In genomic region chr14:91075553-91075952, GRCh38 we compare ENCODE assay signal across 22 cellular contexts.
"Had no signal": no experiment of that assay in that cellular context is flagged by ENCODE, and none has a peak within 500 bp of the region (broad histone marks: within the 10 kb centered on the region; RNA-seq: fewer than 3 reads in every experiment).

No MANE protein-coding gene starts in this region.

- H3K36me3 ChIP-seq: adrenal gland, WERI-Rb-1 had no signal

- H3K27me3 ChIP-seq: adrenal gland, body of pancreas had no signal

- H3K27ac ChIP-seq: adrenal gland, body of pancreas, WERI-Rb-1 had no signal

- H3K27ac Mint-ChIP-seq: activated B cell treated with CpG ODN at 0.5 μM for 24 hours; activated CD4-positive, alpha-beta memory T cell treated with anti-CD3 and anti-CD28 coated beads for 36 hours; activated naive CD4-positive, alpha-beta T cell treated with anti-CD3 and anti-CD28 coated beads, Interleukin-2, amount 10 ng/mL, durations not matched to agents 7 days and 5 days; activated naive CD4-positive, alpha-beta T cell treated with anti-CD3 and anti-CD28 coated beads, Interleukin-2, amount 50 U/mL, for 72 hours; activated T-cell treated with anti-CD3 and anti-CD28 coated beads, Interleukin-2, amount 50 U/mL, for 72 hours had no signal

- ATAC-seq: activated CD4-positive, CD25-positive, alpha-beta regulatory T cell treated with anti-CD3 and anti-CD28 coated beads, Interleukin-2, amount 50 U/mL, for 24 hours; activated naive CD4-positive, alpha-beta T cell treated with anti-CD3 and anti-CD28 coated beads, Interleukin-2, amount 50 U/mL, for 72 hours; activated T-cell treated with anti-CD3 and anti-CD28 coated beads, Interleukin-2, amount 50 U/mL, for 72 hours; body of pancreas; esophagus mucosa; T-helper 17 cell had no signal

- H3K9me3 ChIP-seq: adrenal gland, body of pancreas had no signal

- H3K36me3 Mint-ChIP-seq: activated CD4-positive, alpha-beta memory T cell treated with anti-CD3 and anti-CD28 coated beads for 36 hours; activated naive CD4-positive, alpha-beta T cell treated with anti-CD3 and anti-CD28 coated beads, Interleukin-2, amount 50 U/mL, for 72 hours had no signal

- H3K4me1 ChIP-seq: adrenal gland, body of pancreas had no signal

- H3K27me3 Mint-ChIP-seq: activated B cell treated with CpG ODN at 0.5 μM for 24 hours; activated CD4-positive, alpha-beta memory T cell treated with anti-CD3 and anti-CD28 coated beads for 36 hours; T-helper 17 cell had no signal

- H3K4me3 ChIP-seq: adrenal gland, body of pancreas had no signal

- DNase-seq: activated B cell treated with CpG ODN at 0.5 μM for 24 hours; activated CD4-positive, alpha-beta memory T cell treated with anti-CD3 and anti-CD28 coated beads for 36 hours; activated CD4-positive, alpha-beta T cell treated with anti-CD3 and anti-CD28 coated beads for 48 hours; activated CD8-positive, alpha-beta memory T cell treated with anti-CD3 and anti-CD28 coated beads for 24 hours; activated gamma-delta T cell; activated naive CD4-positive, alpha-beta T cell; activated naive CD4-positive, alpha-beta T cell treated with anti-CD3 and anti-CD28 coated beads, Interleukin-2, amount 10 ng/mL, durations not matched to agents 7 days and 5 days; activated T-cell treated with anti-CD3 and anti-CD28 coated beads, Interleukin-2, amount 50 U/mL, for 72 hours; adrenal gland; amygdala; aorta; body of pancreas; caudate nucleus; effector CD8-positive, alpha-beta T cell; foreskin fibroblast; T-helper 1 cell; T-helper 17 cell; T1000; WERI-Rb-1 had no signal

- H3K4me3 Mint-ChIP-seq: activated B cell treated with CpG ODN at 0.5 μM for 24 hours; activated CD4-positive, alpha-beta memory T cell treated with anti-CD3 and anti-CD28 coated beads for 36 hours; activated naive CD4-positive, alpha-beta T cell treated with anti-CD3 and anti-CD28 coated beads, Interleukin-2, amount 10 ng/mL, durations not matched to agents 7 days and 5 days; activated T-cell treated with anti-CD3 and anti-CD28 coated beads, Interleukin-2, amount 50 U/mL, for 72 hours; T-helper 17 cell had no signal

- H3K9me3 Mint-ChIP-seq: activated B cell treated with CpG ODN at 0.5 μM for 24 hours; activated CD4-positive, alpha-beta memory T cell treated with anti-CD3 and anti-CD28 coated beads for 36 hours had no signal
